Comparison of ENCODE assay signal across 15 cellular contexts in genomic region chr11:102079625-102080024, GRCh38. TPM values are rescaled to one million over a fixed set of nuclear protein-coding genes. Genes with fewer than 3 reads are reported as not detected.
A peak's percentile ranks its signal among the peaks of the same experiment; 100 is the strongest.
DNase-seq lines count a peak whose midpoint lies in the region; ATAC-seq and TF ChIP-seq lines count a peak whose summit lies in the region.
"Had no signal": no experiment of that assay in that cellular context is flagged by ENCODE, and none has a peak within 500 bp of the region (broad histone marks: within the 10 kb centered on the region; RNA-seq: fewer than 3 reads in every experiment).

No MANE protein-coding gene starts in this region.

- H3K9ac ChIP-seq in PC-3 (ENCODE audit: low read length) = no peak overlapping the region

- DNase-seq in HCEC 1CT (peak; percentile 6), PC-3 (peak; percentile 65), epithelial cell of esophagus (ENCODE audit: low read depth) (peak; percentile 66), omental fat pad (ENCODE audit: low spot score) (no peak), nucleus accumbens (lab: John Stamatoyannopoulos, UW) (no peak), NAMALWA (ENCODE audit: low spot score) (no peak), NCI-H128 (lab: John Stamatoyannopoulos, UW; ENCODE audit: unreplicated experiment) (no peak)
- DNase-seq: CD8-positive, alpha-beta T cell; COR-L47; DMS153; DMS79 treated with DMSO at 0.1 percent for 48 hours; EL; GDM1 had no signal

- no peak overlapping the region for H3K4me3 ChIP-seq in PC-3 (ENCODE audit: low read length)
- H3K4me3 ChIP-seq in epithelial cell of esophagus (ENCODE audit: low read length) = no peak overlapping the region
- H3K4me3 ChIP-seq: A549, HAP-1 had no signal

- H3K9me2 ChIP-seq in PC-3 (replicated peaks; ENCODE audit: low read length) = no peaks in the 10 kb centered on the region

- H3K4me2 ChIP-seq in PC-3 (ENCODE audit: low read length) = no peak overlapping the region
- H3K4me2 ChIP-seq: A549 had no signal

- peak; percentile 87 for ATAC-seq in PC-3
- no peak for ATAC-seq in omental fat pad (ENCODE audit: low FRiP score)
- ATAC-seq: A549; CD8-positive, alpha-beta T cell had no signal

- no TSS peak for BruUV-seq in PC-3 (replicated peaks; lab: Mats Ljungman, UMichigan)

- POLR2A ChIA-PET in PC-3 (lab: Charles Lee; ENCODE audit: unreplicated experiment) = no interaction called here

- no peak overlapping the region for H3K27ac ChIP-seq in PC-3 (ENCODE audit: low read length)
- H3K27ac ChIP-seq: A549 had no signal

- H4K20me1 ChIP-seq in PC-3 (ENCODE audit: low read length) = no peaks in the 10 kb centered on the region

- TF ChIP-seq CTCF in PC-3 (conservative IDR thresholded peaks at IDR 0.05; ENCODE audit: low read depth, low read length) (no peak), epithelial cell of esophagus (IDR thresholded peaks at IDR 0.05; ENCODE audit: insufficient read depth, low read depth, low read length, missing control alignments) (no peak), omental fat pad (IDR thresholded peaks at IDR 0.05) (no peak)

- no peak overlapping the region for H2AFZ ChIP-seq in PC-3 (ENCODE audit: low read length)

- no peaks in the 10 kb centered on the region for H3K27me3 ChIP-seq in PC-3 (ENCODE audit: low read length)

- no peaks in the 10 kb centered on the region for H3F3A ChIP-seq in PC-3 (ENCODE audit: low read length, unreplicated experiment)

- CTCF ChIA-PET in PC-3 (lab: Charles Lee) = no interaction called here

- H3K36me3 ChIP-seq in PC-3 (ENCODE audit: low read depth, low read length) = no peaks in the 10 kb centered on the region
- H3K36me3 ChIP-seq: HAP-1 had no signal

- no peaks in the 10 kb centered on the region for H3K79me2 ChIP-seq in PC-3 (ENCODE audit: low read length)

- H3K4me1 ChIP-seq in PC-3 (ENCODE audit: insufficient read depth, low read length) = peaks cover 9% of the 10 kb centered on the region; the same call in 1 of the 2 replicates

- intact Hi-C loops in PC-3 (cut with micrococcal nuclease) = no loop called here

- no peaks in the 10 kb centered on the region for H3K9me3 ChIP-seq in PC-3 (ENCODE audit: low read length)
- H3K9me3 ChIP-seq: A549, HAP-1 had no signal

RNA-seq across cellular contexts. Expression of gene YAP1, which starts 30.6 kb away (rescaled TPM):
- total RNA-seq in PC-3 (2014; rRNA removed) = 104 and 118 TPM in 2 replicates
- total RNA-seq in omental fat pad = 100 to 1,000 TPM; 102 to 152 (median 130) TPM
- total RNA-seq: CD8-positive, alpha-beta T cell had no signal

RNA-seq across cellular contexts. Expression of gene CFAP300, which starts 32.4 kb away (rescaled TPM):
- total RNA-seq in PC-3 (2014; rRNA removed) (3.2 and 3.9 TPM in 2 replicates), omental fat pad (1 to 10 TPM; 1.0 to 3.2 (median 1.2) TPM)
- total RNA-seq: CD8-positive, alpha-beta T cell had no signal

Comparison
In these comparisons a context has a peak if more than half of its experiments do, and no peak if none do; other contexts are left out.
1. DNase-seq: peak in HCEC 1CT (single experiment), PC-3 (single experiment) and epithelial cell of esophagus (single experiment); none in omental fat pad (single experiment), nucleus accumbens (0 of 56), NAMALWA (single experiment) and NCI-H128 (single experiment).